In the genomic region with DNA sequence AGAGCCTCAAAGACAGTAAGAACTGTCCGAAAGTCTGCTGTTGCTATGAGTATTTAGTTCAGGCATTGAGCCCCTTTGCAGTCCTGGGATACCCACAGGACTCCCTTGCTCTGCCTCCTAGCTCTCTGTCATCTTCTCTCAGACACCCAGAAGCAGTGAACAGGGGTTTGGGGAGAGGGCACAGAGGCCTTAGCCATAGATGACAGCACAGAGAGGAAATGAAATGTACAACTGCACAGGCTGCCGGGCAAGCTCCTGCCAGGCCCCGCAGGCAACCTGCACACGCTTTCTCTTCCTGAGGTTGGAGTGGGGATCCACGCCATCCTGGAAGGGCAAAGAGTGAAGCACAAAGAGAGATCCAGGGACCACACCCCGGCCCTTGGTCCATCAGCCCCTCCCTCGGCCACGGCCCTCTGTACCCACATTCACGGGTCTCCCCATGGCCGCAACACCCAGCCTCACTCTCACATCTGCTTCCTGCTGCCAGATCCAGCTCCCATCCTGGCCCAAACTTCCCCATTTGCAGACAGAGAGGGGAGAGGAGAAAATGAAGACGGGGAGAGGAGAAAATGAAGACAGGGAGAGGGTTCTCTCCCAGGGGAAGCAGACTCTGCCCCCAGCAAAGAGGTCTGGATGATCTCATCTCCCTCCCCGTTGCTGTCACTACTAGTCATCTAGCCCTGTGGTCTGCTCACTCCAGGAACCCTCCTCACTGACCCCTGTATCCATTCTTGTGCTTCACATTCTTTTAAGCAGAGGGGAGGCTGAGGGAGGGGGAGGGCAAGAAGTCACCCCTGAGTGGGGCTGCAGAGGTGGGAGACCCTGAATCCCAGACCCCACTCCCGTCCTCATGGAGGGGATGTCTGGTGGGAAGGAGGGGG, we compare ENCODE assay signal across 12 cellular contexts. TPM values are rescaled to one million over a fixed set of nuclear protein-coding genes. Genes with fewer than 3 reads are reported as not detected.
DNase-seq lines count a peak whose midpoint lies in the region; ATAC-seq and TF ChIP-seq lines count a peak whose summit lies in the region.
"Had no signal": no experiment of that assay in that cellular context is flagged by ENCODE, and none has a peak within 500 bp of the region (broad histone marks: within the 10 kb centered on the region; RNA-seq: fewer than 3 reads in every experiment).

No MANE protein-coding gene starts in this region.

- intact Hi-C loops in CD14-positive monocyte (cut with micrococcal nuclease), result no loop called here

- POLR2A ChIA-PET in activated CD8-positive, alpha-beta T cell treated with anti-CD3 and anti-CD28 coated beads, Interleukin-2, amount 10 ng/mL, durations not matched to agents 7 days and 5 days (lab: Charles Lee), result interaction anchor here (0.6 to 1.1 kb wide), 3 partner anchors 8 to 68 kb away, joined by 3 to 5 read pairs (median 3); no protein-coding TSS in a partner anchor

- no peak for TF ChIP-seq CTCF in CD14-positive monocyte (IDR thresholded peaks at IDR 0.05)

- DNase-seq in CD14-positive monocyte (ENCODE audit: low spot score) (peak; percentile 59), ELF-1 (ENCODE audit: low read depth, low spot score) (peak; percentile 76), medulla oblongata (ENCODE audit: extremely low spot score) (peak; percentile 42), germinal center (ENCODE audit: low spot score) (no peak), ACHN (no peak), NCI-H1694 treated with DMSO at 0.1 percent for 48 hours (lab: John Stamatoyannopoulos, UW) (no peak)
- DNase-seq in activated CD8-positive, alpha-beta T cell treated with anti-CD3 and anti-CD28 coated beads, Interleukin-2, amount 10 ng/mL, durations not matched to agents 7 days and 5 days, result no peak
- DNase-seq: DMS153; esophagus squamous epithelium; immature natural killer cell; stimulated activated CD4-positive, alpha-beta T cell treated with anti-CD3 and anti-CD28 coated beads, Interleukin-1b, Interleukin-23, amount 100 ng/mL, for 48 hours had no signal

- peaks cover 31% of the 10 kb centered on the region for H3K4me1 Mint-ChIP-seq in CD14-positive monocyte
- H3K4me1 Mint-ChIP-seq in activated CD8-positive, alpha-beta T cell treated with anti-CD3 and anti-CD28 coated beads, Interleukin-2, amount 10 ng/mL, durations not matched to agents 7 days and 5 days (ENCODE audit: low read depth), result peaks cover 27% of the 10 kb centered on the region

- in situ Hi-C loops in ACHN (cut with HindIII; ENCODE audit: low pct_ligation_motif_present, low pct_unique_long_range_greater_than_20kb, low sequenced_read_pairs), result no loop called here

- H3K9me3 Mint-ChIP-seq in CD14-positive monocyte, result peaks cover 0 to 2% (median 0%) of the 10 kb centered on the region in 7 donors
- H3K9me3 Mint-ChIP-seq in activated CD8-positive, alpha-beta T cell treated with anti-CD3 and anti-CD28 coated beads, Interleukin-2, amount 10 ng/mL, durations not matched to agents 7 days and 5 days (ENCODE audit: insufficient read depth), result no peaks in the 10 kb centered on the region
- H3K9me3 Mint-ChIP-seq: immature natural killer cell had no signal

- no peak for ATAC-seq in activated CD8-positive, alpha-beta T cell treated with anti-CD3 and anti-CD28 coated beads, Interleukin-2, amount 10 ng/mL, durations not matched to agents 7 days and 5 days
- ATAC-seq in GM18868 (IDR thresholded peaks at IDR 0.05; ENCODE audit: unreplicated experiment), result no peak

- H3K27me3 Mint-ChIP-seq in CD14-positive monocyte (ENCODE audit: low read depth in 3 of 3), result peaks cover 23 to 35% (median 26%) of the 10 kb centered on the region in 3 donors
- no peaks in the 10 kb centered on the region for H3K27me3 Mint-ChIP-seq in activated CD8-positive, alpha-beta T cell treated with anti-CD3 and anti-CD28 coated beads, Interleukin-2, amount 10 ng/mL, durations not matched to agents 7 days and 5 days (ENCODE audit: low read depth)

- peak overlapping the region in 4 of 7 donors; percentile 37 to 63 (median 51) for H3K27ac Mint-ChIP-seq in CD14-positive monocyte
- peak overlapping the region; percentile 81 for H3K27ac Mint-ChIP-seq in activated CD8-positive, alpha-beta T cell treated with anti-CD3 and anti-CD28 coated beads, Interleukin-2, amount 10 ng/mL, durations not matched to agents 7 days and 5 days

- CTCF ChIA-PET in activated CD8-positive, alpha-beta T cell treated with anti-CD3 and anti-CD28 coated beads, Interleukin-2, amount 10 ng/mL, durations not matched to agents 7 days and 5 days (lab: Charles Lee), result interaction anchor here (1.1 to 2.3 kb wide), 2 partner anchors 42 to 117 kb away, joined by 4 to 9 read pairs; no protein-coding TSS in a partner anchor

- H3K4me3 Mint-ChIP-seq in CD14-positive monocyte, result peak overlapping the region; percentile 67 to 84
- H3K4me3 Mint-ChIP-seq in activated CD8-positive, alpha-beta T cell treated with anti-CD3 and anti-CD28 coated beads, Interleukin-2, amount 10 ng/mL, durations not matched to agents 7 days and 5 days, result no peak overlapping the region
- H3K4me3 Mint-ChIP-seq: immature natural killer cell had no signal

- H3K36me3 Mint-ChIP-seq in CD14-positive monocyte, result peaks cover 0 to 8% of the 10 kb centered on the region in 2 donors
- peaks cover 74% of the 10 kb centered on the region for H3K36me3 Mint-ChIP-seq in activated CD8-positive, alpha-beta T cell treated with anti-CD3 and anti-CD28 coated beads, Interleukin-2, amount 10 ng/mL, durations not matched to agents 7 days and 5 days (ENCODE audit: low read depth)

RNA-seq across cellular contexts. Expression of a gene that starts 40.7 kb away (rescaled TPM):
- under 1 TPM; 0.39 TPM for polyA plus RNA-seq in CD14-positive monocyte
- total RNA-seq in activated CD8-positive, alpha-beta T cell treated with anti-CD3 and anti-CD28 coated beads, Interleukin-2, amount 10 ng/mL, durations not matched to agents 7 days and 5 days, result 100 to 1,000 TPM; 214 to 222 TPM

Comparison
In these comparisons a context has a peak if more than half of its experiments do, and no peak if none do; other contexts are left out.
1. DNase-seq: peak in CD14-positive monocyte (single experiment), ELF-1 (single experiment) and medulla oblongata (single experiment); none in activated CD8-positive, alpha-beta T cell treated with anti-CD3 and anti-CD28 coated beads, Interleukin-2, amount 10 ng/mL, durations not matched to agents 7 days and 5 days (single experiment), germinal center (single experiment), ACHN (single experiment) and NCI-H1694 treated with DMSO at 0.1 percent for 48 hours (single experiment).